ENCODE assay signal across 8 cellular contexts in the genomic region with DNA sequence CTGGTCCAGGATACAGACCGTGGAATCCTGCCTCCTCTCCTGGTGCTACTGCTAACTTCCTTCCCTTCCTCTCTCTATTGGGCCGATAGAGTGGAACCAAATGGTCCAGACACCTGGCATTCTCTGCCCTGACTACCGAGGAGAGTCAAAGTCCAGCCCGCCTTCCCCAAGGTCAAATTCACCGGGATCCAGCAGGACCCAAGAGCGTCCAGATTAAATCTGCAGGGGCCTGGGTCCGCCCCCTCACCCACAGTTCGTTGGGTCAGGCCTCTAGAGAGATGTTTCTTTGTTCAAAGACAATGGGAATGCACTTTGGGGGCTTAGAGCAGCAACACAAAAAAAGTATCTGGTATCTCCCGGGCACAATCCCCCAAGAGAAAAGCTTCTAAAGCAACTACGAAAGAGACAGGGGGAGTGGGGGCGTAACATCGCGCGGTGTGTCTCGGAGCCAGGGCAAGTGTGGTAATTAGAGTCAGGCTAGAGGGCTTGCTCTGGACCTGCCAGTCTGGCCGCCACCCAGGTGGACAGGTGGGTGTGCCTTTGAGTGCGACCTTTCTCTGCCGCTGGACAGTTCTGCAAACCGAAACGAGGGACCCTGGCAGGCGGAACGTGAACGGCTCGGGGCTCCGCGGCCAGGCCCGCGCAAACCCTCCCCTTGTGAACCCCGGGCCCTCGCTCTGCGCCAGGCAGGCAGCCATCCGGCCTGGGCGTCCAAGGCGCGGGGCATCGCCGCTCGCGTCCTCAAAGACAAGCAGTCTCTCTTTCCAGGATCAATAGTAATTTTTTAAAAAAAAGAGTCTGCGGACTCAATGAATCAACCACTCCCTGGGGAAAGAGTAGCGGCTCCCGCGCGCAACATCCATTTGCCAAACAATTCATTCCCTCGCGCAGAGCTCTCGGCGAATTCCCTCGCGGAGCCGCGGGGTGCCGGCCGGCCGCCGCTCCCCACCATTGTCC. TPM values are rescaled to one million over a fixed set of nuclear protein-coding genes. Genes with fewer than 3 reads are reported as not detected.
A peak's percentile ranks its signal among the peaks of the same experiment; 100 is the strongest.
DNase-seq lines count a peak whose midpoint lies in the region; FAIRE-seq and TF ChIP-seq lines count a peak whose summit lies in the region.

No MANE protein-coding gene starts in this region.

- peaks cover 52% of the 10 kb centered on the region for H3K79me2 ChIP-seq in neural cell (replicated peaks; ENCODE audit: insufficient read depth, low read length)

- no peak for FAIRE-seq in urothelium cell line (lab: Jason Lieb, UNC)

- TF ChIP-seq CTCF in GM12875 (IDR thresholded peaks at IDR 0.05; ENCODE audit: borderline replicate concordance, insufficient read depth, low read depth, low read length) (no peak), NB4 (IDR thresholded peaks at IDR 0.05; ENCODE audit: low read depth, low read length) (no peak), neural cell (IDR thresholded peaks at IDR 0.05; ENCODE audit: poor library complexity, severe bottlenecking) (no peak), GM13977 (IDR thresholded peaks at IDR 0.05; ENCODE audit: extremely low read depth, insufficient read depth, missing control alignments) (no peak)

- H3K4me2 ChIP-seq in neural cell (ENCODE audit: low read length): peak overlapping the region; percentile 94

- H3K9me3 ChIP-seq in neural cell (ENCODE audit: low read length): no peaks in the 10 kb centered on the region

- no peaks in the 10 kb centered on the region for H3K9me2 ChIP-seq in neural cell (ENCODE audit: insufficient read depth, low read length)

- H2AFZ ChIP-seq in neural cell (ENCODE audit: low read depth, low read length): peak overlapping the region; percentile 58

- no peaks in the 10 kb centered on the region for H3K36me3 ChIP-seq in neural cell (ENCODE audit: insufficient read depth, low read length)

- H3K4me3 ChIP-seq in GM12875 (ENCODE audit: low read depth, low read length): peak overlapping the region; percentile 66
- H3K4me3 ChIP-seq in NB4 (ENCODE audit: low read depth, low read length): peak overlapping the region; percentile 70
- H3K4me3 ChIP-seq in neural cell (ENCODE audit: low read length): peak overlapping the region; percentile 97

- no peak for TF ChIP-seq POLR2A in NB4 (IDR thresholded peaks at IDR 0.05; ENCODE audit: extremely low read depth, insufficient read length)

- CTCF ChIA-PET in HEK293T (lab: Yijun Ruan, JAX): interaction anchor here (1.8 kb wide), 1 partner anchor 47 kb away, joined by 8 read pairs; no protein-coding TSS in a partner anchor

- DNase-seq in HEK293T (ENCODE audit: extremely low spot score): peak; percentile 48
- peak; percentile 62 for DNase-seq in NB4 (ENCODE audit: low read depth)
- DNase-seq in activated T-cell treated with anti-CD3 and anti-CD28 coated beads, Interleukin-2, amount 50 U/mL, for 1 hour: peak; percentile 53
- DNase-seq in fibroblast of gingiva (ENCODE audit: low read depth): peak; percentile 43
- DNase-seq in urothelium cell line (ENCODE audit: low spot score): peak; percentile 40
- no peak for DNase-seq in GM13977 (ENCODE audit: low spot score)

- in situ Hi-C loops in GM13977 (cut with MboI; ENCODE audit: low pct_unique_long_range_greater_than_20kb, low sequenced_read_pairs, unreplicated experiment): no loop called here

- POLR2A ChIA-PET in HEK293T (lab: Yijun Ruan, JAX): interaction anchor here (1.1 to 1.4 kb wide), 2 partner anchors 8 to 15 kb away, joined by 3 to 6 read pairs; no protein-coding TSS in a partner anchor

- H3F3A ChIP-seq in neural cell (ENCODE audit: insufficient read depth, low read length, poor library complexity, severe bottlenecking): no peaks in the 10 kb centered on the region

- H3K9ac ChIP-seq in neural cell (ENCODE audit: low read length): peak overlapping the region; percentile 78

- no peak for TF ChIP-seq RAD21 in neural cell (conservative IDR thresholded peaks at IDR 0.05)

- TF ChIP-seq EP300 in neural cell (conservative IDR thresholded peaks at IDR 0.05; ENCODE audit: poor library complexity, severe bottlenecking): no peak

- H3K27me3 ChIP-seq in neural cell (ENCODE audit: insufficient read depth, low read depth, low read length): no peaks in the 10 kb centered on the region

- H4K20me1 ChIP-seq in neural cell (ENCODE audit: insufficient read depth): no peaks in the 10 kb centered on the region

- peak overlapping the region; percentile 66 for H3K27ac ChIP-seq in neural cell (ENCODE audit: low read length)

TF ChIP-seq in HEK293T, 16 proteins besides CTCF, POLR2A, EP300 and RAD21:
- TF ChIP-seq L3MBTL2 (conservative IDR thresholded peaks at IDR 0.05): 0 out of 2 replicates have a peak, but pooled peaks have one; percentile 9
- TF ChIP-seq CTBP1 (IDR thresholded peaks at IDR 0.05; ENCODE audit: borderline replicate concordance): no peak
- no peak for TF ChIP-seq LEF1 (IDR thresholded peaks at IDR 0.05; ENCODE audit: borderline replicate concordance)
TF ChIP-seq in HEK293T: peak in this region for 1.

TF ChIP-seq in neural cell, 6 proteins besides CTCF, POLR2A, EP300 and RAD21:
- TF ChIP-seq, protein P1, sequence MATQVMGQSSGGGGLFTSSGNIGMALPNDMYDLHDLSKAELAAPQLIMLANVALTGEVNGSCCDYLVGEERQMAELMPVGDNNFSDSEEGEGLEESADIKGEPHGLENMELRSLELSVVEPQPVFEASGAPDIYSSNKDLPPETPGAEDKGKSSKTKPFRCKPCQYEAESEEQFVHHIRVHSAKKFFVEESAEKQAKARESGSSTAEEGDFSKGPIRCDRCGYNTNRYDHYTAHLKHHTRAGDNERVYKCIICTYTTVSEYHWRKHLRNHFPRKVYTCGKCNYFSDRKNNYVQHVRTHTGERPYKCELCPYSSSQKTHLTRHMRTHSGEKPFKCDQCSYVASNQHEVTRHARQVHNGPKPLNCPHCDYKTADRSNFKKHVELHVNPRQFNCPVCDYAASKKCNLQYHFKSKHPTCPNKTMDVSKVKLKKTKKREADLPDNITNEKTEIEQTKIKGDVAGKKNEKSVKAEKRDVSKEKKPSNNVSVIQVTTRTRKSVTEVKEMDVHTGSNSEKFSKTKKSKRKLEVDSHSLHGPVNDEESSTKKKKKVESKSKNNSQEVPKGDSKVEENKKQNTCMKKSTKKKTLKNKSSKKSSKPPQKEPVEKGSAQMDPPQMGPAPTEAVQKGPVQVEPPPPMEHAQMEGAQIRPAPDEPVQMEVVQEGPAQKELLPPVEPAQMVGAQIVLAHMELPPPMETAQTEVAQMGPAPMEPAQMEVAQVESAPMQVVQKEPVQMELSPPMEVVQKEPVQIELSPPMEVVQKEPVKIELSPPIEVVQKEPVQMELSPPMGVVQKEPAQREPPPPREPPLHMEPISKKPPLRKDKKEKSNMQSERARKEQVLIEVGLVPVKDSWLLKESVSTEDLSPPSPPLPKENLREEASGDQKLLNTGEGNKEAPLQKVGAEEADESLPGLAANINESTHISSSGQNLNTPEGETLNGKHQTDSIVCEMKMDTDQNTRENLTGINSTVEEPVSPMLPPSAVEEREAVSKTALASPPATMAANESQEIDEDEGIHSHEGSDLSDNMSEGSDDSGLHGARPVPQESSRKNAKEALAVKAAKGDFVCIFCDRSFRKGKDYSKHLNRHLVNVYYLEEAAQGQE (IDR thresholded peaks at IDR 0.05; ENCODE audit: borderline replicate concordance): peak; percentile 31
- TF ChIP-seq TAF1 (IDR thresholded peaks at IDR 0.05; ENCODE audit: low read depth) (no peak), POLR2AphosphoS5 (IDR thresholded peaks at IDR 0.05) (no peak), SMC3 (conservative IDR thresholded peaks at IDR 0.05; ENCODE audit: poor library complexity) (no peak)
TF ChIP-seq in neural cell: peak in this region for 1.

RNA-seq across cellular contexts. Expression of a gene that starts 0.8 kb away (rescaled TPM):
- polyA plus RNA-seq in neural cell: 38.9 and 45.7 TPM in 2 replicates
- 57.7 and 58.9 TPM in 2 replicates for polyA minus RNA-seq in neural cell
